25 cellular contexts compared by ENCODE assay signal in genomic region chr11:77598195-77598594, GRCh38.
"Had no signal": no experiment of that assay in that cellular context is flagged by ENCODE, and none has a peak within 500 bp of the region (broad histone marks: within the 10 kb centered on the region; RNA-seq: fewer than 3 reads in every experiment).

No MANE protein-coding gene starts in this region.

- H3K4me2 ChIP-seq: hepatocyte had no signal

- H3K27me3 ChIP-seq: brain microvascular endothelial cell, dorsolateral prefrontal cortex, esophagus squamous epithelium, gastroesophageal sphincter, heart right ventricle, hepatocyte had no signal

- H3K36me3 ChIP-seq: brain microvascular endothelial cell, esophagus squamous epithelium, gastroesophageal sphincter had no signal

- H2AFZ ChIP-seq: hepatocyte had no signal

- H3K9me3 ChIP-seq: esophagus squamous epithelium, gastroesophageal sphincter, heart right ventricle had no signal

- DNase-seq: activated CD4-positive, alpha-beta memory T cell treated with anti-CD3 and anti-CD28 coated beads for 36 hours; activated CD4-positive, alpha-beta T cell treated with anti-CD3 and anti-CD28 coated beads for 36 hours; activated CD4-positive, alpha-beta T cell treated with anti-CD3 and anti-CD28 coated beads, Interleukin-2, amount 10 ng/mL, durations not matched to agents 24 days and 14 days; activated CD4-positive, CD25-positive, alpha-beta regulatory T cell; activated CD4-positive, CD25-positive, alpha-beta regulatory T cell treated with anti-CD3 and anti-CD28 coated beads, Interleukin-2, amount 50 U/mL, for 72 hours; activated CD8-positive, alpha-beta memory T cell treated with anti-CD3 and anti-CD28 coated beads, Interleukin-2, amount 10 ng/mL, durations not matched to agents 7 days and 5 days; activated CD8-positive, alpha-beta memory T cell treated with anti-CD3 and anti-CD28 coated beads, Interleukin-2, amount 50 U/mL, for 4 hours; activated CD8-positive, alpha-beta T cell treated with anti-CD3 and anti-CD28 coated beads, Interleukin-2, amount 10 ng/mL, durations not matched to agents 7 days and 5 days; activated effector memory CD4-positive, alpha-beta T cell treated with anti-CD3 and anti-CD28 coated beads, Interleukin-2, amount 50 U/mL, for 16 hours; activated naive CD4-positive, alpha-beta T cell treated with anti-CD3 and anti-CD28 coated beads, Interleukin-2, amount 10 ng/mL, durations not matched to agents 7 days and 5 days; activated naive CD8-positive, alpha-beta T cell treated with anti-CD3 and anti-CD28 coated beads, Interleukin-2, amount 10 ng/mL, durations not matched to agents 7 days and 5 days; activated T-cell treated with anti-CD3 and anti-CD28 coated beads, Interleukin-2, amount 50 U/mL, for 1 hour; activated T-cell treated with anti-CD3 and anti-CD28 coated beads, Interleukin-2, amount 50 U/mL, for 48 hours; brain microvascular endothelial cell; dorsolateral prefrontal cortex; effector memory CD8-positive, alpha-beta T cell; esophagus squamous epithelium; foreskin melanocyte; heart right ventricle; T-helper 17 cell; T1000 had no signal

- H3K4me3 ChIP-seq: coronary artery, dorsolateral prefrontal cortex, esophagus squamous epithelium, gastroesophageal sphincter, heart right ventricle, hepatocyte had no signal

- H3K27ac ChIP-seq: brain microvascular endothelial cell, coronary artery, dorsolateral prefrontal cortex, epithelial cell of prostate, esophagus squamous epithelium, gastroesophageal sphincter, heart right ventricle, hepatocyte had no signal
